Comparison of ENCODE assay signal across 1 cellular context in the genomic region with DNA sequence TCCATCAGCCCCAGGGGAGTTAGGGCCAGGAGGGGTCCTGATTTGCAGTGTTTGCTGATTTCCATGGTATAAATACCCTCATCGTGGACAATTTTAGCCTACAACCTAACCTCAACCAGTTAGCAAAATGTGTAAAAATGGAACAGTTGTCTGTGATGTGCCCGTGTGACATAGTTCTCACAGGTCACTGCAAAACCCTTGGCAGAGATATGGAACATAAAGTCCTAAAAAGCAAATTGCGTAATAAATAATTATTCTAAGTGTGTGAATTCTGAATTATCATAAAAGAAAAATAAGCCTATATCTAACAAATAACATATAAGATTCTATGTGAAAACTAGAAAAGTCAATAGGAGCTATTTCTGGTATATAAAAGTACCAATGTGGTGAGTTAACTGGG.
TF ChIP-seq lines count a peak whose summit lies in the region.

No MANE protein-coding gene starts in this region.

TF ChIP-seq in HepG2, 621 proteins besides CTCF, POLR2A, EP300 and RAD21:
- TF ChIP-seq CEBPB (IDR thresholded peaks at IDR 0.05; ENCODE audit: borderline replicate concordance, low read depth, low read length), result peak; percentile 19; the same call in 1 of the 2 replicates
- TF ChIP-seq, protein P1, sequence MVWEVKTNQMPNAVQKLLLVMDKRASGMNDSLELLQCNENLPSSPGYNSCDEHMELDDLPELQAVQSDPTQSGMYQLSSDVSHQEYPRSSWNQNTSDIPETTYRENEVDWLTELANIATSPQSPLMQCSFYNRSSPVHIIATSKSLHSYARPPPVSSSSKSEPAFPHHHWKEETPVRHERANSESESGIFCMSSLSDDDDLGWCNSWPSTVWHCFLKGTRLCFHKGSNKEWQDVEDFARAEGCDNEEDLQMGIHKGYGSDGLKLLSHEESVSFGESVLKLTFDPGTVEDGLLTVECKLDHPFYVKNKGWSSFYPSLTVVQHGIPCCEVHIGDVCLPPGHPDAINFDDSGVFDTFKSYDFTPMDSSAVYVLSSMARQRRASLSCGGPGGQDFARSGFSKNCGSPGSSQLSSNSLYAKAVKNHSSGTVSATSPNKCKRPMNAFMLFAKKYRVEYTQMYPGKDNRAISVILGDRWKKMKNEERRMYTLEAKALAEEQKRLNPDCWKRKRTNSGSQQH (CRISPR knock-in tag; IDR thresholded peaks at IDR 0.05; ENCODE audit: low read depth), result no peak
